18 cellular contexts compared by ENCODE assay signal in the genomic region with DNA sequence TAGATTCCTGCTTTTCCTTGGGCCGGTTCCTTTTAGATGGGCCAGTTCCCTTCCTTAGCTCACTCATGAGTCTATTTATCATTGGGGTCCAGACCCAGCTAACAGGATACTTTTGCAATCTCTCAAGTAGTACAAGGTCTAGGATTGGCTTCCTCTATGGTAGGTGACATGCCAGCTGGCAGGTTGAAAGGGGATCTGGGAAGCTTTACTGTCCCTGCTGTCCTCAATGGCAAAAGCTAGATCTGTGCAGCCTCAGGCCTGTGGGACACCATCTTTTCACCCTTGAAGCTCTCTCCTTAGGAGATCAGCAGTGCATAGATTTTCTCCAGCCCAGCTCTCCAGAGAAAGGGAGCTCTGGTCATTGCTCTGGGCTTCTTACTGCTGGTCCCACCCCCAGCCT.
DNase-seq lines count a peak whose midpoint lies in the region; ATAC-seq, FAIRE-seq and TF ChIP-seq lines count a peak whose summit lies in the region.
"Had no signal": no experiment of that assay in that cellular context is flagged by ENCODE, and none has a peak within 500 bp of the region (broad histone marks: within the 10 kb centered on the region; RNA-seq: fewer than 3 reads in every experiment).

No MANE protein-coding gene starts in this region.

- TF ChIP-seq POLR2A in heart left ventricle (IDR thresholded peaks at IDR 0.05): no peak

- no peak overlapping the region for H2AFZ ChIP-seq in astrocyte (ENCODE audit: low read depth, low read length)

- no peaks in the 10 kb centered on the region for H3K27me3 Mint-ChIP-seq in T-helper 1 cell treated with Interleukin-12 subunit alpha and Interleukin-12 subunit beta and Interleukin-4 antibody, amounts not matched to agents 30 μg/mL and 1 μg/mL, for 36 hours (ENCODE audit: low read depth)
- H3K27me3 Mint-ChIP-seq in astrocyte (ENCODE audit: low read depth, unreplicated experiment): no peaks in the 10 kb centered on the region

- H3K36me3 ChIP-seq in heart left ventricle (no peaks in the 10 kb centered on the region), astrocyte (ENCODE audit: insufficient read depth, low read length) (no peaks in the 10 kb centered on the region)

- no peaks in the 10 kb centered on the region for H3K79me2 ChIP-seq in astrocyte (ENCODE audit: insufficient read depth, low read length)

- no peaks in the 10 kb centered on the region for H4K20me1 ChIP-seq in astrocyte (ENCODE audit: insufficient read depth, low read length)

- no peak overlapping the region for H3K4me3 ChIP-seq in heart left ventricle
- H3K4me3 ChIP-seq in astrocyte (ENCODE audit: insufficient read depth, low read depth, low read length): no peak overlapping the region

- FAIRE-seq in astrocyte (lab: Jason Lieb, UNC): no peak

- WGBS in heart left ventricle, 4 donors: 54 to 80% (median 72%) methylated on average over 1 of the region's 1 CpG

- H3K36me3 Mint-ChIP-seq in T-helper 1 cell treated with Interleukin-12 subunit alpha and Interleukin-12 subunit beta and Interleukin-4 antibody, amounts not matched to agents 30 μg/mL and 1 μg/mL, for 36 hours (ENCODE audit: low read depth): no peaks in the 10 kb centered on the region
- peaks cover 6% of the 10 kb centered on the region for H3K36me3 Mint-ChIP-seq in astrocyte (ENCODE audit: low read depth, unreplicated experiment)
- H3K36me3 Mint-ChIP-seq in stimulated activated effector memory CD8-positive, alpha-beta T cell treated with anti-CD3 and anti-CD28 coated beads, Interleukin-12 subunit alpha, Interleukin-12 subunit beta, amount 100 ng/mL, for 72 hours: peaks cover 16% of the 10 kb centered on the region

- H3K9me3 Mint-ChIP-seq in T-helper 1 cell treated with Interleukin-12 subunit alpha and Interleukin-12 subunit beta and Interleukin-4 antibody, amounts not matched to agents 30 μg/mL and 1 μg/mL, for 36 hours: no peaks in the 10 kb centered on the region
- H3K9me3 Mint-ChIP-seq in astrocyte (ENCODE audit: unreplicated experiment): no peaks in the 10 kb centered on the region
- no peaks in the 10 kb centered on the region for H3K9me3 Mint-ChIP-seq in stimulated activated effector memory CD8-positive, alpha-beta T cell treated with anti-CD3 and anti-CD28 coated beads, Interleukin-12 subunit alpha, Interleukin-12 subunit beta, amount 100 ng/mL, for 72 hours

- H3K27ac ChIP-seq in heart left ventricle (no peak overlapping the region), astrocyte (ENCODE audit: low read depth, low read length) (peak overlapping the region; percentile 3)
- H3K27ac ChIP-seq: 22Rv1, C4-2B had no signal

- peaks cover 0 to 10% (median 0%) of the 10 kb centered on the region in 12 donors for H3K4me1 ChIP-seq in heart left ventricle
- H3K4me1 ChIP-seq in astrocyte (ENCODE audit: insufficient read depth, low read length): peaks cover 11% of the 10 kb centered on the region

- H3K9me3 ChIP-seq in heart left ventricle (no peaks in the 10 kb centered on the region), astrocyte (ENCODE audit: insufficient read depth, low read depth, low read length) (no peaks in the 10 kb centered on the region)

- H3K4me3 Mint-ChIP-seq in T-helper 1 cell treated with Interleukin-12 subunit alpha and Interleukin-12 subunit beta and Interleukin-4 antibody, amounts not matched to agents 30 μg/mL and 1 μg/mL, for 36 hours: no peak overlapping the region
- no peak overlapping the region for H3K4me3 Mint-ChIP-seq in astrocyte (ENCODE audit: unreplicated experiment)
- H3K4me3 Mint-ChIP-seq in stimulated activated effector memory CD8-positive, alpha-beta T cell treated with anti-CD3 and anti-CD28 coated beads, Interleukin-12 subunit alpha, Interleukin-12 subunit beta, amount 100 ng/mL, for 72 hours: no peak overlapping the region

- TF ChIP-seq CTCF in heart left ventricle (IDR thresholded peaks at IDR 0.05) (no peak), astrocyte (IDR thresholded peaks at IDR 0.05; ENCODE audit: insufficient read depth, low read depth, low read length) (no peak)

- H3K4me1 Mint-ChIP-seq in T-helper 1 cell treated with Interleukin-12 subunit alpha and Interleukin-12 subunit beta and Interleukin-4 antibody, amounts not matched to agents 30 μg/mL and 1 μg/mL, for 36 hours (ENCODE audit: low read depth): peaks cover 17% of the 10 kb centered on the region
- H3K4me1 Mint-ChIP-seq in astrocyte (ENCODE audit: low read depth, unreplicated experiment): peaks cover 14% of the 10 kb centered on the region
- peaks cover 13% of the 10 kb centered on the region for H3K4me1 Mint-ChIP-seq in stimulated activated effector memory CD8-positive, alpha-beta T cell treated with anti-CD3 and anti-CD28 coated beads, Interleukin-12 subunit alpha, Interleukin-12 subunit beta, amount 100 ng/mL, for 72 hours

- ATAC-seq in heart left ventricle: peak in 3 of 4 donors; percentile 63 to 84 (median 65)
- ATAC-seq in stimulated activated effector memory CD8-positive, alpha-beta T cell treated with anti-CD3 and anti-CD28 coated beads, Interleukin-12 subunit alpha, Interleukin-12 subunit beta, amount 100 ng/mL, for 72 hours: no peak
- ATAC-seq in HG03135 (IDR thresholded peaks at IDR 0.05; ENCODE audit: unreplicated experiment): no peak

- no peak overlapping the region for H3K9ac ChIP-seq in astrocyte (ENCODE audit: low read length)

- peak overlapping the region; percentile 36 for H3K27ac Mint-ChIP-seq in T-helper 1 cell treated with Interleukin-12 subunit alpha and Interleukin-12 subunit beta and Interleukin-4 antibody, amounts not matched to agents 30 μg/mL and 1 μg/mL, for 36 hours
- H3K27ac Mint-ChIP-seq in astrocyte (ENCODE audit: unreplicated experiment): no peak overlapping the region
- H3K27ac Mint-ChIP-seq in stimulated activated effector memory CD8-positive, alpha-beta T cell treated with anti-CD3 and anti-CD28 coated beads, Interleukin-12 subunit alpha, Interleukin-12 subunit beta, amount 100 ng/mL, for 72 hours: peak overlapping the region; percentile 69

- intact Hi-C loops in heart left ventricle (cut with DNase I) (loop anchor here in 1 of 10 donors (5.0 kb wide), 1 partner anchor 229 kb away; no protein-coding TSS in a partner anchor), cardiac septum (cut with DNase I) (no loop called here)

- no peak for DNase-seq in T-helper 1 cell
- no peak for DNase-seq in heart left ventricle
- no peak for DNase-seq in cardiac septum (ENCODE audit: low spot score)
- DNase-seq in astrocyte (ENCODE audit: low read depth): no peak
- no peak for DNase-seq in stimulated activated effector memory CD8-positive, alpha-beta T cell treated with anti-CD3 and anti-CD28 coated beads, Interleukin-12 subunit alpha, Interleukin-12 subunit beta, amount 100 ng/mL, for 72 hours (ENCODE audit: low spot score in 2 of 2)
- no peak for DNase-seq in NCI-H748 (lab: John Stamatoyannopoulos, UW; ENCODE audit: unreplicated experiment)
- DNase-seq: AML-193, DMS79 treated with DMSO at 0.1 percent for 48 hours, KG1, NCI-H1417 treated with DMSO at 0.1 percent for 48 hours, NCI-H187 treated with DMSO at 0.1 percent for 48 hours, NCI-H2227 treated with DMSO at 0.1 percent for 48 hours, NCI-H510A treated with DMSO at 0.1 percent for 48 hours, SHP77 had no signal

- no peak overlapping the region for H3K4me2 ChIP-seq in astrocyte (ENCODE audit: low read length)

- H3K27me3 ChIP-seq in heart left ventricle (no peaks in the 10 kb centered on the region), astrocyte (ENCODE audit: insufficient read depth, low read length) (no peaks in the 10 kb centered on the region)

Comparison
In these comparisons a context has a peak if more than half of its experiments do, and no peak if none do; other contexts are left out.
1. ATAC-seq: peak in heart left ventricle (3 of 4); none in stimulated activated effector memory CD8-positive, alpha-beta T cell treated with anti-CD3 and anti-CD28 coated beads, Interleukin-12 subunit alpha, Interleukin-12 subunit beta, amount 100 ng/mL, for 72 hours (single experiment) and HG03135 (single experiment).